Comparison of ENCODE assay signal across 1 cellular context in genomic region chr6:26021350-26022165, GRCh38.
A peak's percentile ranks its signal among the peaks of the same experiment; 100 is the strongest.
TF ChIP-seq lines count a peak whose summit lies in the region.

No MANE protein-coding gene starts in this region.

TF ChIP-seq in GM12878, 131 proteins besides CTCF, POLR2A, EP300 and RAD21 (continued from another document and continues in another):
- TF ChIP-seq ZBTB11 (CRISPR knock-in tag; IDR thresholded peaks at IDR 0.05) (no peak), USF2 (IDR thresholded peaks at IDR 0.05; ENCODE audit: borderline replicate concordance, low read depth, low read length) (no peak), NKRF (conservative IDR thresholded peaks at IDR 0.05) (peak; percentile 76), TBL1XR1 (IDR thresholded peaks at IDR 0.05; ENCODE audit: low read depth, low read length) (peak; percentile 70; the same call in 1 of the 2 replicates), BRCA1 (IDR thresholded peaks at IDR 0.05; ENCODE audit: low read depth, low read length) (no peak), PAX5 (IDR thresholded peaks at IDR 0.05; ENCODE audit: borderline replicate concordance, low read depth, low read length) (peak; percentile 70), ZBED1 (IDR thresholded peaks at IDR 0.05; ENCODE audit: borderline replicate concordance) (peak; percentile 81), JUNB (IDR thresholded peaks at IDR 0.05) (no peak), FOXK2 (IDR thresholded peaks at IDR 0.05) (no peak), ETV6 (conservative IDR thresholded peaks at IDR 0.05 in 1 of 2, IDR thresholded peaks at IDR 0.05 in 1 of 2; ENCODE audit: borderline replicate concordance in 1 of 2, low read depth in 1 of 2) (peak in 1 of 2 experiments; percentile 40; a peak in 1 of 4 replicates), E4F1 (IDR thresholded peaks at IDR 0.05; ENCODE audit: borderline replicate concordance, partially characterized antibody) (no peak), ZNF592 (IDR thresholded peaks at IDR 0.05) (no peak), NR2C1 (IDR thresholded peaks at IDR 0.05) (no peak), MXI1 (IDR thresholded peaks at IDR 0.05; ENCODE audit: low read depth, low read length) (peak; percentile 57; the same call in 1 of the 2 replicates), TCF12 (IDR thresholded peaks at IDR 0.05; ENCODE audit: low read depth, low read length) (peak; percentile 43; the same call in 1 of the 2 replicates), SMC3 (IDR thresholded peaks at IDR 0.05; ENCODE audit: borderline replicate concordance, low read length) (no peak), BCL3 (IDR thresholded peaks at IDR 0.05; ENCODE audit: borderline replicate concordance, insufficient read depth, low read depth, low read length, poor library complexity, severe bottlenecking) (no peak), HCFC1 (IDR thresholded peaks at IDR 0.05; ENCODE audit: low read length) (0 out of 2 replicates have a peak, but pooled peaks have one; percentile 30), ZNF687 (IDR thresholded peaks at IDR 0.05) (peak; percentile 85), ZNF622 (IDR thresholded peaks at IDR 0.05) (no peak), STAT1 (conservative IDR thresholded peaks at IDR 0.05) (peak; percentile 83; the same call in 1 of the 2 replicates), HDGF (IDR thresholded peaks at IDR 0.05) (peak; percentile 66; the same call in 1 of the 2 replicates), REST (IDR thresholded peaks at IDR 0.05; ENCODE audit: low read depth, low read length) (no peak), CHD2 (IDR thresholded peaks at IDR 0.05; ENCODE audit: borderline replicate concordance, low read depth, low read length) (peak; percentile 79), MYC (IDR thresholded peaks at IDR 0.05; ENCODE audit: insufficient read depth, insufficient read length, insufficient replicate concordance, low read length, severe bottlenecking) (peak; percentile 44), ESRRA (IDR thresholded peaks at IDR 0.05; ENCODE audit: low read length) (0 out of 2 replicates have a peak, but pooled peaks have one; percentile 40), SUZ12 (IDR thresholded peaks at IDR 0.05; ENCODE audit: unreplicated experiment) (no peak), TCF7 (IDR thresholded peaks at IDR 0.05; ENCODE audit: borderline replicate concordance) (no peak), USF1 (IDR thresholded peaks at IDR 0.05; ENCODE audit: borderline replicate concordance, extremely low read length, insufficient read depth, low read depth, low read length) (no peak)
